In the genomic region with DNA sequence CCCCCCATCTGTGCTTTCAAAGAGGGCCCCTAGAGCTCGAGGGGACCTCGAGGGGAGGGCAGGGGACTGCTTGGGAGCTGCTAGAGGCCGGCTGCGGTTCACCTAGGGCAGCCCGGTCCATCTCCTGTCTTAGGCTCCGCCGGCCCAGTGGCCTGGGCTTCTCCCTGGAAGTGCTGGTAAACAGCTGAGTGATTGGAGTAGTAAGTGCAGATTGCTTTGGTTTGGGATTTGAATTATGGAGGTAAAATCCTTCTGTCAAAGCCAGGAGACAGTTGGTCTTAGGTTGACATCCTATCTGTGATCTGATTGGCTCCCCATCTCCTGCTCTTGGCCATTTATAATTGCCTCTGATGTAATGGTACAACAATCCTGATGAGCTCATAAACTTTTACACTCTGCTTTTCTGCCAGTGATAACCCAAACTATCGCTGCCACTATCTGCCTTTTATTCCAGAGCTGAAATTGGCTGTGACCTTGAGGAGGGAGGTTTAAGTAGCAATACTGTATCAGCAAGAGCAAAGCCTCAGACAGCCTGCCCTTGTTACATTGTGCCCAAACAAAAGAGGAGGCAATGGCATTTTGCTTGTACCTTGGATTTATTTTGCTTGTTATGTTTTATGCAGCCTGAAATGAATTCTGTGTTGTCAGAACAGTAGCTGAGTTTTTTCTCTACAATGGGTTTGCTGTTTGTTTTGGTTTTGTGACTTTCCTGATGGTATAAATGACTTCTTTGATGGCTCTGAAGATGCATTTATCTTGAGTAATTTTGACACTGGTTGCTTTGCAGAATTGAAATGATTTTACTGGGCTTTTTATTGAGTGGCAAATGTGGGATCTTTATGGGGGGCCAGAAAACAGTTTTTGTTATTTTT, we compare ENCODE assay signal across 8 cellular contexts. TPM values are rescaled to one million over a fixed set of nuclear protein-coding genes. Genes with fewer than 3 reads are reported as not detected.
DNase-seq lines count a peak whose midpoint lies in the region; ATAC-seq and TF ChIP-seq lines count a peak whose summit lies in the region.

No MANE protein-coding gene starts in this region.

- H2BK120ac ChIP-seq in neuronal stem cell (ENCODE audit: low read depth, low read length), result no peak overlapping the region

- H2AFZ ChIP-seq in OCI-LY3 (ENCODE audit: low read depth, low read length), result no peak overlapping the region
- H2AFZ ChIP-seq in neuronal stem cell (ENCODE audit: low read length), result no peak overlapping the region

- H2BK5ac ChIP-seq in neuronal stem cell (ENCODE audit: low read length), result no peak overlapping the region

- H3K9ac ChIP-seq in OCI-LY3 (ENCODE audit: low read length), result peak overlapping the region; percentile 95
- H3K9ac ChIP-seq in neuronal stem cell (ENCODE audit: low read depth, low read length, poor library complexity), result peak overlapping the region; percentile 79

- no peaks in the 10 kb centered on the region for H3K9me3 ChIP-seq in OCI-LY3 (ENCODE audit: insufficient read depth, low read length)
- no peaks in the 10 kb centered on the region for H3K9me3 ChIP-seq in gastroesophageal sphincter
- no peaks in the 10 kb centered on the region for H3K9me3 ChIP-seq in neuronal stem cell (replicated peaks in 1 of 2; ENCODE audit: control insufficient read depth in 2 of 2, insufficient read depth in 1 of 2, low read depth in 1 of 2, low read length in 2 of 2)

- H3K4me2 ChIP-seq in OCI-LY3 (ENCODE audit: low read length) (peak overlapping the region; percentile 93), neuronal stem cell (ENCODE audit: insufficient read depth, low read length, poor library complexity, severe bottlenecking) (peak overlapping the region; percentile 63)

- no peak overlapping the region for H3K14ac ChIP-seq in neuronal stem cell (ENCODE audit: low read length)

- no peak overlapping the region for H3K18ac ChIP-seq in neuronal stem cell (ENCODE audit: low read length)

- in situ Hi-C loops in G401 (cut with HindIII; ENCODE audit: low sequenced_read_pairs), result no loop called here

- H3K27me3 ChIP-seq in OCI-LY3 (ENCODE audit: low read depth, low read length) (no peaks in the 10 kb centered on the region), gastroesophageal sphincter (no peaks in the 10 kb centered on the region), neuronal stem cell (ENCODE audit: control insufficient read depth in 3 of 3, insufficient read depth in 3 of 3, low read depth in 1 of 3, low read length in 3 of 3) (no peaks in the 10 kb centered on the region)

- DNase-seq in G401 (ENCODE audit: low spot score) (peak; percentile 93), KG1 (lab: John Stamatoyannopoulos, UW) (peak; percentile 39), neuronal stem cell (ENCODE audit: low spot score) (no peak)
- peak; percentile 19 for DNase-seq in activated naive CD4-positive, alpha-beta T cell treated with anti-CD3 and anti-CD28 coated beads, Interleukin-2, amount 50 U/mL, for 16 hours

- H2BK15ac ChIP-seq in neuronal stem cell (ENCODE audit: low read length), result no peak overlapping the region

- TF ChIP-seq CTCF in OCI-LY3 (IDR thresholded peaks at IDR 0.05; ENCODE audit: low read depth, low read length) (no peak), gastroesophageal sphincter (IDR thresholded peaks at IDR 0.05) (no peak)

- no peak for TF ChIP-seq EP300 in gastroesophageal sphincter (IDR thresholded peaks at IDR 0.05)

- no peak for TF ChIP-seq POLR2A in gastroesophageal sphincter (IDR thresholded peaks at IDR 0.05)

- ATAC-seq in gastroesophageal sphincter (peak; percentile 57), GM19452 (IDR thresholded peaks at IDR 0.05; ENCODE audit: unreplicated experiment) (no peak), HG03025 (IDR thresholded peaks at IDR 0.05; ENCODE audit: low FRiP score, unreplicated experiment) (no peak)

- H3K79me2 ChIP-seq in OCI-LY3 (ENCODE audit: low read length), result peaks cover 71% of the 10 kb centered on the region

- H4K91ac ChIP-seq in neuronal stem cell (ENCODE audit: low read depth, low read length, poor library complexity), result no peak overlapping the region

- H4K20me1 ChIP-seq in OCI-LY3 (ENCODE audit: insufficient read depth, low read length), result peaks cover 54% of the 10 kb centered on the region

- no peak overlapping the region for H3K23ac ChIP-seq in neuronal stem cell (ENCODE audit: low read depth, low read length, poor library complexity)

- H3K4me3 ChIP-seq in OCI-LY3 (ENCODE audit: low read length), result peak overlapping the region; percentile 91
- peak overlapping the region; percentile 84 to 97 for H3K4me3 ChIP-seq in gastroesophageal sphincter
- peak overlapping the region; percentile 60 to 91 for H3K4me3 ChIP-seq in neuronal stem cell (ENCODE audit: low read length in 2 of 2)

- H3K36me3 ChIP-seq in OCI-LY3 (replicated peaks; ENCODE audit: low read depth, low read length) (peaks cover 30% of the 10 kb centered on the region), gastroesophageal sphincter (no peaks in the 10 kb centered on the region), neuronal stem cell (replicated peaks in 1 of 2; ENCODE audit: control insufficient read depth in 2 of 2, insufficient read depth in 2 of 2, low read length in 2 of 2) (peaks cover 2 to 44% of the 10 kb centered on the region in 2 donors)

- no peak overlapping the region for H2BK12ac ChIP-seq in neuronal stem cell (ENCODE audit: low read length)

- H3K79me1 ChIP-seq in neuronal stem cell (ENCODE audit: low read depth, low read length), result no peaks in the 10 kb centered on the region

- 0% methylated on average over 1 of the region's 8 CpGs for WGBS in gastroesophageal sphincter (ENCODE audit: low coverage in 1 of 2), 2 donors
- no CpG with 5 or more reads among the region's 8 CpGs for WGBS in neuronal stem cell (ENCODE audit: extremely low coverage in 2 of 2, insufficient read length in 2 of 2, insufficient replicate concordance in 1 of 2), 2 donors

- no peak overlapping the region for H3K4ac ChIP-seq in neuronal stem cell (ENCODE audit: low read length)

- H4K8ac ChIP-seq in neuronal stem cell (ENCODE audit: low read depth, low read length), result no peak overlapping the region

- H3K27ac ChIP-seq in OCI-LY3 (ENCODE audit: low read length) (peak overlapping the region; percentile 79), gastroesophageal sphincter (peak overlapping the region; percentile 87 to 99 (median 98)), neuronal stem cell (replicated peaks; ENCODE audit: low read length) (no peak overlapping the region)

- H2AK5ac ChIP-seq in neuronal stem cell (ENCODE audit: low read depth, low read length), result no peak overlapping the region

- H3K4me1 ChIP-seq in OCI-LY3 (ENCODE audit: low read length) (peaks cover 59% of the 10 kb centered on the region), gastroesophageal sphincter (peaks cover 32 to 73% (median 46%) of the 10 kb centered on the region in 3 donors), neuronal stem cell (ENCODE audit: control insufficient read depth in 2 of 2, insufficient read depth in 1 of 2, low read depth in 1 of 2, low read length in 2 of 2) (peaks cover 31 to 49% of the 10 kb centered on the region in 2 donors)

RNA-seq across cellular contexts. Expression of gene ARID1A, which starts 2.4 kb away (rescaled TPM):
- total RNA-seq in G401 (2014; rRNA removed; shearing (Covaris generic)), result 14.3 and 21.5 TPM in 2 replicates
- total RNA-seq in gastroesophageal sphincter, result 10 to 100 TPM; 28.2 to 64.2 (median 42.6) TPM
- polyA plus RNA-seq in neuronal stem cell (2013, experiment 1 of 2), result 87.5 TPM
- 92.7 TPM for polyA plus RNA-seq in neuronal stem cell (2013, experiment 2 of 2)
